11 cellular contexts compared by ENCODE assay signal in genomic region chr1:183911285-183911684, GRCh38.
A peak's percentile ranks its signal among the peaks of the same experiment; 100 is the strongest.
DNase-seq lines count a peak whose midpoint lies in the region; ATAC-seq and TF ChIP-seq lines count a peak whose summit lies in the region.
"Had no signal": no experiment of that assay in that cellular context is flagged by ENCODE, and none has a peak within 500 bp of the region (broad histone marks: within the 10 kb centered on the region; RNA-seq: fewer than 3 reads in every experiment).

No MANE protein-coding gene starts in this region.

- H3K36me3 ChIP-seq in SK-N-MC (ENCODE audit: insufficient read depth, low read length), result peaks cover 70% of the 10 kb centered on the region
- no peaks in the 10 kb centered on the region for H3K36me3 ChIP-seq in uterus

- no peak for TF ChIP-seq POLR2A in uterus (IDR thresholded peaks at IDR 0.05)

- peaks cover 0 to 6% of the 10 kb centered on the region in 2 donors for H3K4me1 ChIP-seq in uterus

- ATAC-seq in natural killer cell treated with Interleukin-12 subunit alpha and Interleukin-12 subunit beta and Interleukin-15 and Interleukin-18, amount 100 ng/mL, for 72 hours, result no peak
- ATAC-seq in natural killer cell (no peak), HG03025 (IDR thresholded peaks at IDR 0.05; ENCODE audit: low FRiP score, unreplicated experiment) (peak; percentile 70)

- H3K27me3 Mint-ChIP-seq in natural killer cell treated with Interleukin-12 subunit alpha and Interleukin-12 subunit beta and Interleukin-15 and Interleukin-18, amount 100 ng/mL, for 72 hours, result peaks cover 0 to 5% of the 10 kb centered on the region in 2 donors
- peaks cover 0 to 6% of the 10 kb centered on the region in 2 donors for H3K27me3 Mint-ChIP-seq in natural killer cell (ENCODE audit: low read depth in 2 of 2)

- H3K4me1 Mint-ChIP-seq in natural killer cell treated with Interleukin-12 subunit alpha and Interleukin-12 subunit beta and Interleukin-15 and Interleukin-18, amount 100 ng/mL, for 72 hours (ENCODE audit: low read depth in 2 of 2), result peaks cover 8 to 17% of the 10 kb centered on the region in 2 donors
- H3K4me1 Mint-ChIP-seq in natural killer cell, result peaks cover 7 to 9% of the 10 kb centered on the region in 2 donors

- H3K27me3 ChIP-seq in uterus, result no peaks in the 10 kb centered on the region
- H3K27me3 ChIP-seq: brain microvascular endothelial cell had no signal

- H3K4me3 ChIP-seq in SK-N-MC (no peak overlapping the region), uterus (no peak overlapping the region)

- H3K9ac ChIP-seq in SK-N-MC (ENCODE audit: insufficient read length), result peak overlapping the region; percentile 38

- DNase-seq in natural killer cell treated with Interleukin-12 subunit alpha and Interleukin-12 subunit beta and Interleukin-15 and Interleukin-18, amount 100 ng/mL, for 72 hours (ENCODE audit: low spot score), result no peak
- DNase-seq in natural killer cell (no peak), SK-N-MC (ENCODE audit: low read depth, low spot score) (no peak), uterus (no peak), NCI-H748 treated with DMSO at 0.1 percent for 48 hours (lab: John Stamatoyannopoulos, UW) (no peak), kidney glomerular epithelial cell (lab: John Stamatoyannopoulos, UW) (no peak), RKO (ENCODE audit: low spot score) (no peak)
- DNase-seq: brain microvascular endothelial cell; CD8-positive, alpha-beta memory T cell; NCI-H526 treated with DMSO at 0.1 percent for 48 hours had no signal

- H3K36me3 Mint-ChIP-seq in natural killer cell treated with Interleukin-12 subunit alpha and Interleukin-12 subunit beta and Interleukin-15 and Interleukin-18, amount 100 ng/mL, for 72 hours, result no peaks in the 10 kb centered on the region
- no peaks in the 10 kb centered on the region for H3K36me3 Mint-ChIP-seq in natural killer cell

- intact Hi-C loops in natural killer cell (cut with micrococcal nuclease), result no loop called here
- intact Hi-C loops in uterus (cut with DNase I; ENCODE audit: low total_unique reads), result no loop called here

- H3K27ac Mint-ChIP-seq in natural killer cell treated with Interleukin-12 subunit alpha and Interleukin-12 subunit beta and Interleukin-15 and Interleukin-18, amount 100 ng/mL, for 72 hours, result peak overlapping the region in 1 of 2 donors; percentile 26
- no peak overlapping the region for H3K27ac Mint-ChIP-seq in natural killer cell

- TF ChIP-seq CTCF in natural killer cell (IDR thresholded peaks at IDR 0.05), result no peak
- no peak for TF ChIP-seq CTCF in uterus (IDR thresholded peaks at IDR 0.05)

- peak overlapping the region; percentile 21 for H3K4me3 Mint-ChIP-seq in natural killer cell treated with Interleukin-12 subunit alpha and Interleukin-12 subunit beta and Interleukin-15 and Interleukin-18, amount 100 ng/mL, for 72 hours
- no peak overlapping the region for H3K4me3 Mint-ChIP-seq in natural killer cell
- H3K4me3 Mint-ChIP-seq: CD8-positive, alpha-beta memory T cell had no signal

- no peaks in the 10 kb centered on the region for H3K9me3 Mint-ChIP-seq in natural killer cell treated with Interleukin-12 subunit alpha and Interleukin-12 subunit beta and Interleukin-15 and Interleukin-18, amount 100 ng/mL, for 72 hours
- H3K9me3 Mint-ChIP-seq in natural killer cell, result no peaks in the 10 kb centered on the region
- H3K9me3 Mint-ChIP-seq: CD8-positive, alpha-beta memory T cell had no signal

- H3K9me3 ChIP-seq in SK-N-MC (ENCODE audit: low read depth, low read length) (no peaks in the 10 kb centered on the region), uterus (peaks cover 0 to 7% of the 10 kb centered on the region in 2 donors)

- H3K27ac ChIP-seq in SK-N-MC (peak overlapping the region; percentile 74), uterus (peak overlapping the region; percentile 9 to 30)
- H3K27ac ChIP-seq: brain microvascular endothelial cell had no signal
